ENCODE assay signal across 2 cellular contexts in the genomic region with DNA sequence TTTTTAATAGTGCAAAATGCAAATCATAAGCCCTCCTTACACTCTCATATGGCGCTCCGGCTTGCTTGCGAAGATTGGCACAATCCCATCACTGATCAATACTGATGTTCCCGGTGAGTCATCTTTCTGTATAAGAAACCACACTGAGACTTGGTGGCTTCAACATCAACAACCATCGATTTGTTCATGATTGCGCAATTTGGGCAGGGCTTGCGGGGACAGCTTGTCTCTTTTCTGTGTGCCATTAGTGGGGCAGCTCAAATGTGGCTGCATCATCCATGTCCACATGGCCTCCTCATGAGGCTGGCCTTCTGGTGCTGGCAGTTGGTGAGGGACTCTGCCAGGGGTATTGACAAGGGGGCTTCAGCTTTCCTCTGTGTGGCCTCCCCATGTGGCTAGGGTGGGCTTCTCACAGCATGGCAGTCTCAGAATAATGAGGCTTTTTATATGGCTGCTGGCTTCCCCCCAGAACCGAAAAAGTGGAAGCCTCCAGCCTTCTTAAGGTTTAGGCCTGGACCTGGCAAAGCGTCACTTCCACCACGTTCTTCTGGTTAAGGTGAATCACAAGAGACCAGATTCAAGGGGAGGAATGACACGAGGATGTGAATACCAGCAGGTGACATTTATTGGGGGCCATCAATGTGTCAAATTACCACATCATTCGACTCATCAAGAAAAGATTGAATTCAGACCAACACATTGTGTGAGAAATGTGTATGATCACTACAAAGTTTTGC.
TF ChIP-seq lines count a peak whose summit lies in the region.

No MANE protein-coding gene starts in this region.

TF ChIP-seq in IMR-90, 13 proteins besides CTCF, POLR2A, EP300 and RAD21 (continued from another document):
- no peak for TF ChIP-seq SMC3 (IDR thresholded peaks at IDR 0.05; ENCODE audit: low read depth, low read length)

TF ChIP-seq in K562, 482 proteins besides CTCF, POLR2A, EP300 and RAD21:
- TF ChIP-seq CEBPG (CRISPR knock-in tag; IDR thresholded peaks at IDR 0.05) (peak; percentile 80), CEBPG (tag; conservative IDR thresholded peaks at IDR 0.05 in 1 of 2, IDR thresholded peaks at IDR 0.05 in 1 of 2) (peak; percentile 81 to 98), ATF3 (IDR thresholded peaks at IDR 0.05) (peak; percentile 26; the same call in 1 of the 2 replicates), ATF3 (CRISPR knock-in tag; conservative IDR thresholded peaks at IDR 0.05) (no peak), ZNF766 (CRISPR knock-in tag; conservative IDR thresholded peaks at IDR 0.05) (0 out of 2 replicates have a peak, but pooled peaks have one; percentile 61), IRF9 (tag; IDR thresholded peaks at IDR 0.05) (peak; percentile 70; the same call in 1 of the 2 replicates), WHSC1 (IDR thresholded peaks at IDR 0.05; ENCODE audit: low read length) (no peak), CEBPB (tag; IDR thresholded peaks at IDR 0.05) (peak; percentile 97)
